Comparison of ENCODE assay signal across 1 cellular context in the genomic region with DNA sequence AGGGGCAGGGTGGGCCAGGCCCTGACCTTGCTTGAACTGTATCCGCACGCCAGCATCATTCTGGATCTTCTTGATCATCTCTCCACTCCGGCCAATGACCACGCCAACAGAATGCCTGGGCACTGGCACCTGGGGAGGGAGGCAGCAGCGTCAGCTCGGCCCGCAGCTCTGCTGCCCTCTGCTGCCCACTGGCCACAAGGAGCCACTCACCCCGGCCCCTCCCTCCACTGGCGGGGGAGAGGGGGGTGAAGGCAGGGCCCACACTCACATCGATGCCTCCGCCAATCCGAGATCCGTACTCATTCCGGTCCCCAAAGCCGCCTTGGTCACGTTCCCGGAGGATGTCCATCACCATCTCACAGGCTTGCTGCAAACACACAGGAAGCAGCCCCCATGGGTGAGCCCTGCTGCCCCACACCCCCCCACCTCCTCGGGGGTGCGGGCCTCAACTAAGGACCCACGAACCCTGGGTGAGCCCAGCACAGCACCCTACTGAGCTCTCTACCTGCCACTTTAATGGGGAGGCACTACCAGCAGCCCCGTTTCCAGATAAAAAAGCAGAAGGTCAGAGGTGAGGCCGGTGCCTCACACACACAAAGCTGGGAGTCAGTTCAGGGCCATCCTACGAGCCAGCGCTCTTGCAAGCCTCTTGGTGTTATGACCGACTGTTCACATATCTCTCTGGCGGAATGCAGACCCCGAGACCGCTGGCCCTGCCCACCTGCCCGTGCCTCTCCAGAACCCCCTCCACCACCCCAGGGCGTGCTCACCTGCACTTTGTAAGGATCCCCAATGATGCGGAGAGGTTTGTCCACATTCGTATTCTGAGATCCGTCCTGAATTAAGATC.
TF ChIP-seq lines count a peak whose summit lies in the region.

No MANE protein-coding gene starts in this region.

TF ChIP-seq in GM23338, 12 proteins besides CTCF, POLR2A, EP300 and RAD21 (continued from another document):
- TF ChIP-seq, protein P1, sequence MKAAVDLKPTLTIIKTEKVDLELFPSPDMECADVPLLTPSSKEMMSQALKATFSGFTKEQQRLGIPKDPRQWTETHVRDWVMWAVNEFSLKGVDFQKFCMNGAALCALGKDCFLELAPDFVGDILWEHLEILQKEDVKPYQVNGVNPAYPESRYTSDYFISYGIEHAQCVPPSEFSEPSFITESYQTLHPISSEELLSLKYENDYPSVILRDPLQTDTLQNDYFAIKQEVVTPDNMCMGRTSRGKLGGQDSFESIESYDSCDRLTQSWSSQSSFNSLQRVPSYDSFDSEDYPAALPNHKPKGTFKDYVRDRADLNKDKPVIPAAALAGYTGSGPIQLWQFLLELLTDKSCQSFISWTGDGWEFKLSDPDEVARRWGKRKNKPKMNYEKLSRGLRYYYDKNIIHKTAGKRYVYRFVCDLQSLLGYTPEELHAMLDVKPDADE (IDR thresholded peaks at IDR 0.05), result no peak
TF ChIP-seq in GM23338: peak in this region for 0.
